Comparison of ENCODE assay signal across 22 cellular contexts in the genomic region with DNA sequence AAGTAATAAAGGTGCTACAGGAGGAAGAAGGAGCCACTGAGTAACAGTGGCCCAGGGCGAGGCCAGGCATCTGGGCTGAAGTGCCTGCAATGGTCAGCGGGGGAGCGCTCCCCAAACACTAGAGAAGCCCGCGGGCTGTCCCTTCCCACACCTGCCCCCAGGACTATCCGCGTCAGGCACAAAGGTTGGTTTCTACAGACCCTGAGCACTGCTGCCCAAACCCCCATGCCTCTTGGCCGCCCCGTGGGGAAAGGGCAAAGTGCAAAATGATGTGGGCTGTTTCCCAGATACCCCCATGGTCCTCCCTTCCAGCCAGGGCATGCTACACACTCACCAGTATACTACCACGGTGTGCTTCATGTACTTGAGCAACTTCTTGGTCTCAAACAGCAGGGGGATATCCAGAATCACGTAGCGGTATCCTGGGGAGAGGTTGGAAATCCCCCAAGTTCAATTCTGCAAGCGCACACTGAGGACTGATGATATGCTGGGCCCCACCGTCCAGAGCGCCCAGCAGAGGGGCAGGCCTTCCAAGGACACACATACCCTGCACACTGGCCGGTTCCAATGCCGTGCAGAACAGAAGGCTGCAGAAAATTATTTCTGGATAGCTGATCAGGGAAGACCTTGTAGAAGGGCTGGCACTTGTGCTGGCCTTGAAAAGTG. TPM values are rescaled to one million over a fixed set of nuclear protein-coding genes. Genes with fewer than 3 reads are reported as not detected.
A peak's percentile ranks its signal among the peaks of the same experiment; 100 is the strongest.
DNase-seq lines count a peak whose midpoint lies in the region; ATAC-seq and TF ChIP-seq lines count a peak whose summit lies in the region.
"Had no signal": no experiment of that assay in that cellular context is flagged by ENCODE, and none has a peak within 500 bp of the region (broad histone marks: within the 10 kb centered on the region; RNA-seq: fewer than 3 reads in every experiment).

No MANE protein-coding gene starts in this region.

- no peak overlapping the region for H2BK20ac ChIP-seq in IMR-90 (ENCODE audit: low read depth, low read length)

- peak; percentile 29 to 43 for ATAC-seq in natural killer cell treated with Interleukin-12 subunit alpha and Interleukin-12 subunit beta and Interleukin-15 and Interleukin-18, amount 100 ng/mL, for 72 hours
- ATAC-seq in natural killer cell (no peak), IMR-90 (ENCODE audit: low read depth) (no peak)
- ATAC-seq: Panc1 had no signal

- H4K8ac ChIP-seq in IMR-90 (ENCODE audit: low read depth in 2 of 2, low read length in 2 of 2), result no peak overlapping the region

- TF ChIP-seq POLR2A in IMR-90 (IDR thresholded peaks at IDR 0.05; ENCODE audit: low read depth, low read length), result no peak

- H3K27me3 ChIP-seq in IMR-90 (ENCODE audit: control insufficient read depth, insufficient read depth, low read length) (no peaks in the 10 kb centered on the region), hepatocyte (no peaks in the 10 kb centered on the region), PC-9 (ENCODE audit: insufficient read depth, low read depth) (no peaks in the 10 kb centered on the region)
- H3K27me3 ChIP-seq in CD4-positive, alpha-beta memory T cell (ENCODE audit: insufficient read depth, low read length), result no peaks in the 10 kb centered on the region

- 90% methylated on average over 2 of the region's 17 CpGs; no CpG with 5 or more reads in 1 of the 2 experiments for whole genome bisulfite sequencing in IMR-90 (ENCODE audit: extremely low coverage in 2 of 2, insufficient read length in 1 of 2), 2 experiments
- WGBS in hepatocyte (ENCODE audit: low lambda C conversion rate, missing lambda C conversion rate), result 91% methylated on average over 17 of the region's 17 CpGs

- H3K79me2 ChIP-seq in hepatocyte (no peaks in the 10 kb centered on the region), PC-9 (ENCODE audit: low read depth) (no peaks in the 10 kb centered on the region)

- H3K36me3 ChIP-seq in IMR-90 (ENCODE audit: control insufficient read depth, insufficient read depth, low read length) (peaks cover 46% of the 10 kb centered on the region), hepatocyte (replicated peaks; ENCODE audit: insufficient read depth, low read depth) (no peaks in the 10 kb centered on the region), PC-9 (ENCODE audit: low read depth) (no peaks in the 10 kb centered on the region)
- peaks cover 43% of the 10 kb centered on the region for H3K36me3 ChIP-seq in CD4-positive, alpha-beta memory T cell (ENCODE audit: insufficient read depth, low read length)

- CTCF ChIA-PET in IMR-90 (lab: Yijun Ruan, JAX), result no interaction called here
- CTCF ChIA-PET in CD4-positive, alpha-beta memory T cell (lab: Charles Lee; ENCODE audit: partially characterized antibody), result no interaction called here
- CTCF ChIA-PET in PC-9 (lab: Charles Lee), result no interaction called here

- H3K4me3 Mint-ChIP-seq in natural killer cell treated with Interleukin-12 subunit alpha and Interleukin-12 subunit beta and Interleukin-15 and Interleukin-18, amount 100 ng/mL, for 72 hours, result no peak overlapping the region
- no peak overlapping the region for H3K4me3 Mint-ChIP-seq in natural killer cell
- H3K4me3 Mint-ChIP-seq in CD4-positive, alpha-beta memory T cell, result no peak overlapping the region
- H3K4me3 Mint-ChIP-seq: HFFc6 had no signal

- H3K56ac ChIP-seq in IMR-90 (ENCODE audit: extremely low read depth, insufficient read depth, low read length), result no peak overlapping the region

- H3K27ac Mint-ChIP-seq in natural killer cell treated with Interleukin-12 subunit alpha and Interleukin-12 subunit beta and Interleukin-15 and Interleukin-18, amount 100 ng/mL, for 72 hours, result peak overlapping the region in 1 of 2 donors; percentile 27
- H3K27ac Mint-ChIP-seq in natural killer cell, result no peak overlapping the region
- no peak overlapping the region for H3K27ac Mint-ChIP-seq in CD4-positive, alpha-beta memory T cell
- H3K27ac Mint-ChIP-seq: HFFc6 had no signal

- H2BK120ac ChIP-seq in IMR-90 (ENCODE audit: low read depth, low read length), result no peak overlapping the region

- no peak overlapping the region for H2BK15ac ChIP-seq in IMR-90 (ENCODE audit: low read depth, low read length)

- no peak overlapping the region for H3K4me3 ChIP-seq in IMR-90 (ENCODE audit: insufficient read depth, low read depth, low read length)
- H3K4me3 ChIP-seq in hepatocyte, result no peak overlapping the region
- H3K4me3 ChIP-seq in CD4-positive, alpha-beta memory T cell (ENCODE audit: low read length in 2 of 2), result no peak overlapping the region
- H3K4me3 ChIP-seq in PC-9, result no peak overlapping the region

- H3K4me1 Mint-ChIP-seq in natural killer cell treated with Interleukin-12 subunit alpha and Interleukin-12 subunit beta and Interleukin-15 and Interleukin-18, amount 100 ng/mL, for 72 hours (ENCODE audit: low read depth in 2 of 2), result peaks cover 0 to 5% of the 10 kb centered on the region in 2 donors
- H3K4me1 Mint-ChIP-seq in natural killer cell, result no peaks in the 10 kb centered on the region
- peaks cover 0 to 4% (median 0%) of the 10 kb centered on the region in 4 donors for H3K4me1 Mint-ChIP-seq in CD4-positive, alpha-beta memory T cell

- H2BK5ac ChIP-seq in IMR-90 (ENCODE audit: low read depth, low read length, poor library complexity, severe bottlenecking), result no peak overlapping the region

- in situ Hi-C loops in IMR-90 (cut with MboI; ENCODE audit: low sequenced_read_pairs), result no loop called here

- no peaks in the 10 kb centered on the region for H3K27me3 Mint-ChIP-seq in natural killer cell treated with Interleukin-12 subunit alpha and Interleukin-12 subunit beta and Interleukin-15 and Interleukin-18, amount 100 ng/mL, for 72 hours
- no peaks in the 10 kb centered on the region for H3K27me3 Mint-ChIP-seq in natural killer cell (ENCODE audit: low read depth in 2 of 2)
- H3K27me3 Mint-ChIP-seq in CD4-positive, alpha-beta memory T cell, result no peaks in the 10 kb centered on the region

- no TSS peak for BruUV-seq in IMR-90 (replicated peaks; lab: Mats Ljungman, UMichigan)
- BruUV-seq in PC-9 (replicated peaks; lab: Mats Ljungman, UMichigan), result no TSS peak

- H2AFZ ChIP-seq in IMR-90 (replicated peaks; ENCODE audit: low read length, poor library complexity) (peak overlapping the region; percentile 32), hepatocyte (no peak overlapping the region), PC-9 (no peak overlapping the region)

- POLR2A ChIA-PET in IMR-90 (lab: Charles Lee; ENCODE audit: unreplicated experiment) (no interaction called here), PC-9 (lab: Charles Lee; ENCODE audit: unreplicated experiment) (no interaction called here)
- POLR2A ChIA-PET in CD4-positive, alpha-beta memory T cell (lab: Charles Lee; ENCODE audit: partially characterized antibody), result no interaction called here

- peaks cover 17% of the 10 kb centered on the region; the same call in 1 of the 2 replicates for H3K4me1 ChIP-seq in IMR-90 (ENCODE audit: control insufficient read depth, insufficient read depth, low read length)
- no peaks in the 10 kb centered on the region for H3K4me1 ChIP-seq in hepatocyte (ENCODE audit: insufficient read depth)
- H3K4me1 ChIP-seq in CD4-positive, alpha-beta memory T cell (ENCODE audit: insufficient read depth, low read length), result no peaks in the 10 kb centered on the region
- no peaks in the 10 kb centered on the region for H3K4me1 ChIP-seq in PC-9 (replicated peaks; ENCODE audit: insufficient read depth)
- H3K4me1 ChIP-seq: Caco-2 had no signal

- no peaks in the 10 kb centered on the region for H3K9me3 ChIP-seq in IMR-90 (ENCODE audit: control insufficient read depth, insufficient read depth, low read length)
- H3K9me3 ChIP-seq in hepatocyte (ENCODE audit: low read depth), result no peaks in the 10 kb centered on the region
- H3K9me3 ChIP-seq in CD4-positive, alpha-beta memory T cell (ENCODE audit: control insufficient read depth in 1 of 2, low read length in 2 of 2), result no peaks in the 10 kb centered on the region
- no peaks in the 10 kb centered on the region for H3K9me3 ChIP-seq in PC-9 (ENCODE audit: insufficient read depth, low read depth)
- H3K9me3 ChIP-seq: Caco-2, SK-N-SH had no signal

- H3K9ac ChIP-seq in IMR-90 (ENCODE audit: low read depth, low read length), result no peak overlapping the region
- H3K9ac ChIP-seq: SK-N-SH had no signal

- H4K20me1 ChIP-seq in IMR-90 (ENCODE audit: insufficient read depth, low read length) (peaks cover 8% of the 10 kb centered on the region; the same call in 1 of the 2 replicates), hepatocyte (ENCODE audit: insufficient read depth, poor library complexity, severe bottlenecking) (no peaks in the 10 kb centered on the region), PC-9 (ENCODE audit: insufficient read depth) (no peaks in the 10 kb centered on the region)

- no peak overlapping the region for H2AK9ac ChIP-seq in IMR-90 (replicated peaks; ENCODE audit: low read depth, low read length, poor library complexity)

- H3K18ac ChIP-seq in IMR-90 (ENCODE audit: low read depth, low read length), result no peak overlapping the region

- H3K9me1 ChIP-seq in IMR-90 (ENCODE audit: insufficient read depth, low read length), result peaks cover 6% of the 10 kb centered on the region; the same call in 1 of the 2 replicates

- H2AK5ac ChIP-seq in IMR-90 (ENCODE audit: low read depth, low read length), result no peak overlapping the region

- H3K4me2 ChIP-seq in IMR-90 (ENCODE audit: low read depth, low read length) (no peak overlapping the region), hepatocyte (no peak overlapping the region), PC-9 (no peak overlapping the region)
- H3K4me2 ChIP-seq: SK-N-SH had no signal

- H3K9me2 ChIP-seq in hepatocyte (replicated peaks; ENCODE audit: insufficient read depth), result no peaks in the 10 kb centered on the region
- no peaks in the 10 kb centered on the region for H3K9me2 ChIP-seq in PC-9 (ENCODE audit: insufficient read depth)
- H3K9me2 ChIP-seq: SK-N-SH had no signal

- DNase-seq in natural killer cell treated with Interleukin-12 subunit alpha and Interleukin-12 subunit beta and Interleukin-15 and Interleukin-18, amount 100 ng/mL, for 72 hours (ENCODE audit: low spot score), result peak; percentile 54
- DNase-seq in natural killer cell (no peak), IMR-90 (no peak), hepatocyte (ENCODE audit: low spot score) (peak; percentile 8), NCI-H69 (lab: John Stamatoyannopoulos, UW) (no peak), posterior vena cava (ENCODE audit: low spot score) (no peak), PC-9 (no peak)
- no peak for DNase-seq in CD4-positive, alpha-beta memory T cell
- DNase-seq: 8988T, Caco-2, HFFc6, Kasumi-1, NCI-H1105 treated with DMSO at 0.1 percent for 48 hours, NCI-H1930, NCI-H2171, NCI-H446 treated with DMSO at 0.1 percent for 48 hours, NCI-H774, Right ventricle myocardium superior, SK-N-SH, T-helper 2 cell had no signal

- no peaks in the 10 kb centered on the region for H3K36me3 Mint-ChIP-seq in natural killer cell treated with Interleukin-12 subunit alpha and Interleukin-12 subunit beta and Interleukin-15 and Interleukin-18, amount 100 ng/mL, for 72 hours
- H3K36me3 Mint-ChIP-seq in natural killer cell, result no peaks in the 10 kb centered on the region
- peaks cover 33 to 39% of the 10 kb centered on the region in 2 donors for H3K36me3 Mint-ChIP-seq in CD4-positive, alpha-beta memory T cell

- dilution Hi-C loops in IMR-90 (cut with HindIII; ENCODE audit: low sequenced_read_pairs, unreplicated experiment), result no loop called here

- H4K91ac ChIP-seq in IMR-90 (ENCODE audit: insufficient read depth, low read depth, low read length), result no peak overlapping the region

- H3K23ac ChIP-seq in IMR-90 (ENCODE audit: low read depth, low read length), result no peak overlapping the region

- H3K27ac ChIP-seq in IMR-90 (ENCODE audit: insufficient read depth, low read length), result no peak overlapping the region
- H3K27ac ChIP-seq in hepatocyte, result no peak overlapping the region
- no peak overlapping the region for H3K27ac ChIP-seq in CD4-positive, alpha-beta memory T cell (ENCODE audit: low read depth, low read length)
- no peak overlapping the region for H3K27ac ChIP-seq in PC-9
- H3K27ac ChIP-seq: C4-2B had no signal

- no peak overlapping the region for H3K4ac ChIP-seq in IMR-90 (ENCODE audit: low read depth, low read length)

- H3K79me1 ChIP-seq in IMR-90 (ENCODE audit: low read depth in 1 of 2, low read length in 2 of 2), result peaks cover 2 to 16% of the 10 kb centered on the region in 2 experiments; a peak in 2 of 4 replicates

- TF ChIP-seq CTCF in natural killer cell (IDR thresholded peaks at IDR 0.05), result no peak
- TF ChIP-seq CTCF in IMR-90 (conservative IDR thresholded peaks at IDR 0.05; ENCODE audit: low read depth, low read length), result no peak
- no peak for TF ChIP-seq CTCF in hepatocyte (IDR thresholded peaks at IDR 0.05; ENCODE audit: poor library complexity)
- TF ChIP-seq CTCF in PC-9 (conservative IDR thresholded peaks at IDR 0.05), result no peak

- no peaks in the 10 kb centered on the region for H3K9me3 Mint-ChIP-seq in natural killer cell treated with Interleukin-12 subunit alpha and Interleukin-12 subunit beta and Interleukin-15 and Interleukin-18, amount 100 ng/mL, for 72 hours
- H3K9me3 Mint-ChIP-seq in natural killer cell, result no peaks in the 10 kb centered on the region
- no peaks in the 10 kb centered on the region for H3K9me3 Mint-ChIP-seq in CD4-positive, alpha-beta memory T cell
- H3K9me3 Mint-ChIP-seq: HFFc6 had no signal

- no peak overlapping the region for H4K5ac ChIP-seq in IMR-90 (ENCODE audit: low read depth, low read length)

- intact Hi-C loops in natural killer cell (cut with micrococcal nuclease) (no loop called here), IMR-90 (cut with micrococcal nuclease) (no loop called here), posterior vena cava (cut with DNase I) (loop anchor here (10.0 kb wide), 1 partner anchor 255 kb away; no protein-coding TSS in a partner anchor), PC-9 (cut with micrococcal nuclease; ENCODE audit: unreplicated experiment) (loop anchor here (10.0 kb wide), 1 partner anchor 65 kb away; no protein-coding TSS in a partner anchor)
- intact Hi-C loops in CD4-positive, alpha-beta memory T cell (cut with micrococcal nuclease), result no loop called here

- TF ChIP-seq RAD21 in IMR-90 (IDR thresholded peaks at IDR 0.05; ENCODE audit: low read length), result no peak

- H3K14ac ChIP-seq in IMR-90 (replicated peaks; ENCODE audit: low read depth, low read length), result no peak overlapping the region

- H3F3A ChIP-seq in PC-9 (ENCODE audit: insufficient read depth, low read depth), result no peaks in the 10 kb centered on the region

RNA-seq across cellular contexts. Expression of a gene that starts 21.5 kb away (rescaled TPM):
- 10 to 100 TPM; 17.9 to 36.4 TPM for total RNA-seq in natural killer cell treated with Interleukin-12 subunit alpha and Interleukin-12 subunit beta and Interleukin-15 and Interleukin-18, amount 100 ng/mL, for 72 hours
- total RNA-seq in natural killer cell, result 10 to 100 TPM; 15.4 to 21.4 (median 21.1) TPM
- 42.5 and 47.9 TPM in 2 replicates for total RNA-seq in IMR-90 (2012; rRNA removed)
- polyA plus RNA-seq in IMR-90 (2012; rRNA removed), result 31.3 and 32.3 TPM in 2 replicates
- 24.2 and 46.9 TPM in 2 replicates for polyA plus RNA-seq in IMR-90 (2012; cell fraction: cytosol; rRNA removed)
- polyA plus RNA-seq in IMR-90 (2012; cell fraction: nucleus; rRNA removed; ENCODE audit: low replicate concordance), result 30.5 and 63.2 TPM in 2 replicates
- 31.3 and 47.4 TPM in 2 replicates for total RNA-seq in hepatocyte
- polyA plus RNA-seq in hepatocyte, result 29.9 and 33.3 TPM in 2 replicates
- total RNA-seq in posterior vena cava, result 10 to 100 TPM; 17.9 to 19.9 TPM
- 10 to 100 TPM; 32.0 to 32.1 TPM for total RNA-seq in CD4-positive, alpha-beta memory T cell
- 10 to 100 TPM in 1 of 2 donors, 1 to 10 TPM in 1; 8.8 to 16.2 TPM for polyA plus RNA-seq in CD4-positive, alpha-beta memory T cell
- total RNA-seq in PC-9 (2021), result 57.9 and 68.8 TPM in 2 replicates

RNA-seq across cellular contexts. Expression of a gene that starts 31.2 kb away (rescaled TPM):
- total RNA-seq in natural killer cell treated with Interleukin-12 subunit alpha and Interleukin-12 subunit beta and Interleukin-15 and Interleukin-18, amount 100 ng/mL, for 72 hours, result 100 to 1,000 TPM; 147 to 161 TPM
- total RNA-seq in natural killer cell (10 to 100 TPM; 56.6 to 94.7 (median 77.6) TPM), IMR-90 (2012; rRNA removed) (57.5 and 60.6 TPM in 2 replicates), hepatocyte (68.5 and 71.2 TPM in 2 replicates), posterior vena cava (10 to 100 TPM; 71.8 to 83.5 TPM), PC-9 (2021) (103 and 132 TPM in 2 replicates)
- polyA plus RNA-seq in IMR-90 (2012; rRNA removed) (36.0 and 38.0 TPM in 2 replicates), hepatocyte (90.1 and 126 TPM in 2 replicates)
- polyA plus RNA-seq in IMR-90 (2012; cell fraction: cytosol; rRNA removed), result 21.3 and 29.7 TPM in 2 replicates
- polyA plus RNA-seq in IMR-90 (2012; cell fraction: nucleus; rRNA removed; ENCODE audit: low replicate concordance), result 26.3 and 44.4 TPM in 2 replicates
- 100 to 1,000 TPM; 125 to 126 TPM for total RNA-seq in CD4-positive, alpha-beta memory T cell
- 10 to 100 TPM; 56.2 to 75.7 TPM for polyA plus RNA-seq in CD4-positive, alpha-beta memory T cell

Comparison
In these comparisons a context has a peak if more than half of its experiments do, and no peak if none do; other contexts are left out.
1. ATAC-seq: peak in natural killer cell treated with Interleukin-12 subunit alpha and Interleukin-12 subunit beta and Interleukin-15 and Interleukin-18, amount 100 ng/mL, for 72 hours (2 of 2); none in natural killer cell (0 of 3) and IMR-90 (single experiment).
2. DNase-seq: peak in natural killer cell treated with Interleukin-12 subunit alpha and Interleukin-12 subunit beta and Interleukin-15 and Interleukin-18, amount 100 ng/mL, for 72 hours (single experiment) and hepatocyte (single experiment); none in natural killer cell (single experiment), IMR-90 (single experiment), NCI-H69 (single experiment), posterior vena cava (single experiment), CD4-positive, alpha-beta memory T cell (0 of 5) and PC-9 (0 of 2).
3. intact Hi-C loops: an anchor here in posterior vena cava (10.0 kb wide) and PC-9 (10.0 kb wide); none called in natural killer cell, IMR-90 and CD4-positive, alpha-beta memory T cell.